ENCODE assay signal across 8 cellular contexts in genomic region chr1:26787381-26787705, GRCh38. TPM values are rescaled to one million over a fixed set of nuclear protein-coding genes. Genes with fewer than 3 reads are reported as not detected.
DNase-seq lines count a peak whose midpoint lies in the region; ATAC-seq and TF ChIP-seq lines count a peak whose summit lies in the region.

No MANE protein-coding gene starts in this region.

- H3K9ac ChIP-seq in SK-N-MC (ENCODE audit: insufficient read length): peak overlapping the region; percentile 93

- H3K36me3 Mint-ChIP-seq in MCF 10A (ENCODE audit: insufficient read depth, unreplicated experiment): peaks cover 14% of the 10 kb centered on the region

- CTCF ChIA-PET in MCF 10A (lab: Yijun Ruan, JAX): interaction anchor here (0.6 to 7.1 kb wide), 8 partner anchors 8 to 264 kb away, joined by 3 to 184 read pairs (median 8); no protein-coding TSS in a partner anchor

- H3K36me3 ChIP-seq in SK-N-MC (ENCODE audit: insufficient read depth, low read length): peaks cover 6% of the 10 kb centered on the region

- TSS peak; percentile 69 for BruUV-seq in MCF 10A (replicated peaks; lab: Mats Ljungman, UMichigan)

- 0% methylated on average over 11 of the region's 11 CpGs for WGBS in lower leg skin, 2 donors

- TF ChIP-seq CTCF in MCF 10A (IDR thresholded peaks at IDR 0.05; ENCODE audit: unreplicated experiment) (no peak), lower leg skin (IDR thresholded peaks at IDR 0.05) (no peak)

- H3K4me3 ChIP-seq in SK-N-MC (peak overlapping the region; percentile 94), lower leg skin (ENCODE audit: low read depth, poor library complexity, severe bottlenecking) (peak overlapping the region; percentile 69)

- peak; percentile 89 for DNase-seq in NK-92 treated with Interleukin-12 subunit alpha and Interleukin-12 subunit beta, amount 100 ng/mL, for 24 hours (lab: John Stamatoyannopoulos, UW)
- no peak for DNase-seq in NK-92 (lab: John Stamatoyannopoulos, UW; ENCODE audit: unreplicated experiment)
- no peak for DNase-seq in SK-N-MC (ENCODE audit: low read depth, low spot score)
- no peak for DNase-seq in MCF 10A (ENCODE audit: unreplicated experiment)
- DNase-seq in lower leg skin (ENCODE audit: low spot score in 2 of 2): no peak
- peak; percentile 78 for DNase-seq in stimulated activated CD8-positive, alpha-beta memory T cell treated with anti-CD3 and anti-CD28 coated beads, Interleukin-7, amount 100 ng/mL, for 48 hours (ENCODE audit: extremely low read depth in 1 of 2, low read depth in 1 of 2)
- DNase-seq in RPMI8226: no peak

- ATAC-seq in HG02938 (IDR thresholded peaks at IDR 0.05; ENCODE audit: unreplicated experiment): peak; percentile 35

- peak overlapping the region; percentile 100 for H3K27ac Mint-ChIP-seq in MCF 10A (ENCODE audit: low read depth, unreplicated experiment)

- H3K27ac ChIP-seq in SK-N-MC: peak overlapping the region; percentile 93

- H3K4me1 Mint-ChIP-seq in MCF 10A (ENCODE audit: insufficient read depth, unreplicated experiment): peaks cover 50% of the 10 kb centered on the region

- POLR2A ChIA-PET in MCF 10A (lab: Yijun Ruan, JAX): interaction anchor here (0.7 to 5.2 kb wide), 18 partner anchors 9 to 315 kb away, joined by 3 to 109 read pairs (median 12); partner anchors contain the start of genes ARID1A and HMGN2

- H3K9me3 ChIP-seq in SK-N-MC (ENCODE audit: low read depth, low read length): no peaks in the 10 kb centered on the region

- intact Hi-C loops in MCF 10A (cut with micrococcal nuclease) (no loop called here), lower leg skin (cut with DNase I; ENCODE audit: low total_unique reads) (loop anchor here (10.0 kb wide), 1 partner anchor 93 kb away; the partner anchor contains the start of gene ARID1A)

- no peak for TF ChIP-seq POLR2A in lower leg skin (IDR thresholded peaks at IDR 0.05)

- no peaks in the 10 kb centered on the region for H3K9me3 Mint-ChIP-seq in MCF 10A (ENCODE audit: unreplicated experiment)

- peak overlapping the region; percentile 97 for H3K4me3 Mint-ChIP-seq in MCF 10A (ENCODE audit: unreplicated experiment)

- no peaks in the 10 kb centered on the region for H3K27me3 Mint-ChIP-seq in MCF 10A (ENCODE audit: insufficient read depth, unreplicated experiment)

RNA-seq across cellular contexts. Expression of gene PIGV, which starts 0.4 kb away (rescaled TPM):
- total RNA-seq in MCF 10A (2022) (13.3 and 14.7 TPM in 2 replicates), lower leg skin (10 to 100 TPM; 18.2 to 39.3 (median 27.1) TPM)

RNA-seq across cellular contexts. Expression of gene ZDHHC18, which starts 39.1 kb away (rescaled TPM):
- 14.0 and 15.5 TPM in 2 replicates for total RNA-seq in MCF 10A (2022)
- total RNA-seq in lower leg skin: 10 to 100 TPM; 14.1 to 28.4 (median 18.8) TPM

Comparison
In these comparisons a context has a peak if more than half of its experiments do, and no peak if none do; other contexts are left out.
1. DNase-seq: peak in NK-92 treated with Interleukin-12 subunit alpha and Interleukin-12 subunit beta, amount 100 ng/mL, for 24 hours (single experiment) and stimulated activated CD8-positive, alpha-beta memory T cell treated with anti-CD3 and anti-CD28 coated beads, Interleukin-7, amount 100 ng/mL, for 48 hours (2 of 2); none in NK-92 (single experiment), SK-N-MC (single experiment), MCF 10A (single experiment), lower leg skin (0 of 2) and RPMI8226 (single experiment).